ENCODE assay signal across 8 cellular contexts in the genomic region with DNA sequence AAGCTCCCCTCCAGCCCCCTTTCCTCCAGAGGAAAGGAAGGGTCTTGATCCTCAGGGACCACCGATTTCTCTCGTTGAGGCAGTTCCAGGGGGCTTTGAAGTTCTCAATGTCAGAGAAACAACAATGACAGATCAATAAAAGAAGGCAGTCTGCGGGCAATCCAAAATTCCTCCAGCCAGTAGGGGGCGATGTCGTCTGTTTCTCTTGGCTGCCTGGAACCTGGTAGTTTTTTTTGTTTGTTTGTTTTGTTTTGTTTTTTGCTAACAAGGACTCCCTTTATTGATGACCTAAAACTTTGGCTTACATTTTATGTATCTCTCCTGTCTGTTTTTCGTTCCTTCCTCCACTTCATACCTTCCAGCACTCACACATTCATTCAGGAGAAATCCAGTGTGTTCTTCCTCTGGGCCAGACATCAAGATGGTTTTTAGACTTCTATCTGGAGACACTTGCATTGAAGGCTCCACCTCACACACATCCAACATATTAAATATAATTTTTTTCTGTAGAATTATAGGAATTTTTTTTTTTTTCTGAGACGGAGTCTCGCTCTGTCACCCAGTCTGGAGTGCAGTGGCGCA.
A peak's percentile ranks its signal among the peaks of the same experiment; 100 is the strongest.
DNase-seq lines count a peak whose midpoint lies in the region; ATAC-seq and TF ChIP-seq lines count a peak whose summit lies in the region.

No MANE protein-coding gene starts in this region.

- H3K36me3 Mint-ChIP-seq in activated T-cell treated with anti-CD3 and anti-CD28 coated beads, Interleukin-2, amount 50 U/mL, for 24 hours (ENCODE audit: low read depth) = no peaks in the 10 kb centered on the region

- no peak for TF ChIP-seq EP300 in gastroesophageal sphincter (IDR thresholded peaks at IDR 0.05)

- no peaks in the 10 kb centered on the region for H3K9me3 ChIP-seq in gastroesophageal sphincter

- H3K4me3 Mint-ChIP-seq in activated T-cell treated with anti-CD3 and anti-CD28 coated beads, Interleukin-2, amount 50 U/mL, for 24 hours = no peak overlapping the region

- peak; percentile 73 for TF ChIP-seq CTCF in GM12801 (IDR thresholded peaks at IDR 0.05; ENCODE audit: extremely low read depth, insufficient read length)
- TF ChIP-seq CTCF in gastroesophageal sphincter (IDR thresholded peaks at IDR 0.05) = peak; percentile 54 to 74 (median 62)

- no peak for TF ChIP-seq POLR2A in gastroesophageal sphincter (IDR thresholded peaks at IDR 0.05)

- H3K4me1 Mint-ChIP-seq in activated T-cell treated with anti-CD3 and anti-CD28 coated beads, Interleukin-2, amount 50 U/mL, for 24 hours (ENCODE audit: low read depth) = peaks cover 39% of the 10 kb centered on the region

- H3K9me3 Mint-ChIP-seq in activated T-cell treated with anti-CD3 and anti-CD28 coated beads, Interleukin-2, amount 50 U/mL, for 24 hours = no peaks in the 10 kb centered on the region

- no peak for ATAC-seq in gastroesophageal sphincter
- ATAC-seq in HG03095 (IDR thresholded peaks at IDR 0.05; ENCODE audit: unreplicated experiment) = no peak

- H3K27ac ChIP-seq in gastroesophageal sphincter = no peak overlapping the region

- H3K27me3 Mint-ChIP-seq in activated T-cell treated with anti-CD3 and anti-CD28 coated beads, Interleukin-2, amount 50 U/mL, for 24 hours = peaks cover 7% of the 10 kb centered on the region

- no peaks in the 10 kb centered on the region for H3K27me3 ChIP-seq in gastroesophageal sphincter

- no peak overlapping the region for H3K27ac Mint-ChIP-seq in activated T-cell treated with anti-CD3 and anti-CD28 coated beads, Interleukin-2, amount 50 U/mL, for 24 hours

- peak; percentile 65 for DNase-seq in NCI-H82 (lab: John Stamatoyannopoulos, UW)
- DNase-seq in activated T-cell treated with anti-CD3 and anti-CD28 coated beads, Interleukin-2, amount 50 U/mL, for 24 hours = peak; percentile 83
- peak; percentile 37 to 65 for DNase-seq in stimulated activated CD4-positive, alpha-beta T cell treated with anti-CD3 and anti-CD28 coated beads, Interleukin-15, amount 100 ng/mL, for 48 hours (ENCODE audit: low read depth in 2 of 2)
- DNase-seq in DMS114 treated with DMSO at 0.1 percent for 48 hours (lab: John Stamatoyannopoulos, UW; ENCODE audit: unreplicated experiment) = no peak
- no peak for DNase-seq in globus pallidus (ENCODE audit: low spot score)

- no peaks in the 10 kb centered on the region for H3K4me1 ChIP-seq in gastroesophageal sphincter

- no peak overlapping the region for H3K4me3 ChIP-seq in gastroesophageal sphincter

- WGBS in gastroesophageal sphincter (ENCODE audit: low coverage in 1 of 2), 2 donors = 59 to 60% methylated on average over 9 of the region's 9 CpGs

- H3K36me3 ChIP-seq in gastroesophageal sphincter = no peaks in the 10 kb centered on the region

Comparison
In these comparisons a context has a peak if more than half of its experiments do, and no peak if none do; other contexts are left out.
1. DNase-seq: peak in NCI-H82 (single experiment), activated T-cell treated with anti-CD3 and anti-CD28 coated beads, Interleukin-2, amount 50 U/mL, for 24 hours (single experiment) and stimulated activated CD4-positive, alpha-beta T cell treated with anti-CD3 and anti-CD28 coated beads, Interleukin-15, amount 100 ng/mL, for 48 hours (2 of 2); none in DMS114 treated with DMSO at 0.1 percent for 48 hours (single experiment) and globus pallidus (single experiment).